In the genomic region with DNA sequence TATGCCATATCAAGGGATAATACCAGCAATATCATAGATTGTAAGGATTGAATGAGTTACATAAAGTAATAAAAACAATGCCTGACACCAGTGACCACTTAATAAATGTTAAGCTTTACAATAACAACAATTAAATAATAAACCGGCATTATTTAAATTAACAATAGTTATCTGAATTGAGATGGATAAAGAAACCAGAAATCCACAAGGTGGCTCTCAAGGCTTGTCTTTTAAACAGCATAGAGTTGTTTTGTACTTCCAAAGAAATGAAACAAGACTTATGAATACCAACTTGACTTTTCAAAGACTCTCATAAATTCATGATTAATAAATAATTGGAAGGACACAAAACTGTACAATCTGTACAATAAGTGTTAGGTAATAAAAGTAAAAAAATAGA, we compare ENCODE assay signal across 2 cellular contexts.
TF ChIP-seq lines count a peak whose summit lies in the region.

No MANE protein-coding gene starts in this region.

TF ChIP-seq in liver, 16 proteins besides CTCF, POLR2A, EP300 and RAD21 (continued from another document):
- TF ChIP-seq, protein P1, sequence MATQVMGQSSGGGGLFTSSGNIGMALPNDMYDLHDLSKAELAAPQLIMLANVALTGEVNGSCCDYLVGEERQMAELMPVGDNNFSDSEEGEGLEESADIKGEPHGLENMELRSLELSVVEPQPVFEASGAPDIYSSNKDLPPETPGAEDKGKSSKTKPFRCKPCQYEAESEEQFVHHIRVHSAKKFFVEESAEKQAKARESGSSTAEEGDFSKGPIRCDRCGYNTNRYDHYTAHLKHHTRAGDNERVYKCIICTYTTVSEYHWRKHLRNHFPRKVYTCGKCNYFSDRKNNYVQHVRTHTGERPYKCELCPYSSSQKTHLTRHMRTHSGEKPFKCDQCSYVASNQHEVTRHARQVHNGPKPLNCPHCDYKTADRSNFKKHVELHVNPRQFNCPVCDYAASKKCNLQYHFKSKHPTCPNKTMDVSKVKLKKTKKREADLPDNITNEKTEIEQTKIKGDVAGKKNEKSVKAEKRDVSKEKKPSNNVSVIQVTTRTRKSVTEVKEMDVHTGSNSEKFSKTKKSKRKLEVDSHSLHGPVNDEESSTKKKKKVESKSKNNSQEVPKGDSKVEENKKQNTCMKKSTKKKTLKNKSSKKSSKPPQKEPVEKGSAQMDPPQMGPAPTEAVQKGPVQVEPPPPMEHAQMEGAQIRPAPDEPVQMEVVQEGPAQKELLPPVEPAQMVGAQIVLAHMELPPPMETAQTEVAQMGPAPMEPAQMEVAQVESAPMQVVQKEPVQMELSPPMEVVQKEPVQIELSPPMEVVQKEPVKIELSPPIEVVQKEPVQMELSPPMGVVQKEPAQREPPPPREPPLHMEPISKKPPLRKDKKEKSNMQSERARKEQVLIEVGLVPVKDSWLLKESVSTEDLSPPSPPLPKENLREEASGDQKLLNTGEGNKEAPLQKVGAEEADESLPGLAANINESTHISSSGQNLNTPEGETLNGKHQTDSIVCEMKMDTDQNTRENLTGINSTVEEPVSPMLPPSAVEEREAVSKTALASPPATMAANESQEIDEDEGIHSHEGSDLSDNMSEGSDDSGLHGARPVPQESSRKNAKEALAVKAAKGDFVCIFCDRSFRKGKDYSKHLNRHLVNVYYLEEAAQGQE (IDR thresholded peaks at IDR 0.05): no peak
- TF ChIP-seq HNF4A (conservative IDR thresholded peaks at IDR 0.05) (no peak), NR2F2 (IDR thresholded peaks at IDR 0.05) (no peak), YY1 (IDR thresholded peaks at IDR 0.05) (no peak), EGR1 (IDR thresholded peaks at IDR 0.05; ENCODE audit: low read depth in 2 of 2) (no peak), JUND (IDR thresholded peaks at IDR 0.05) (no peak), TAF1 (conservative IDR thresholded peaks at IDR 0.05) (no peak), SP1 (IDR thresholded peaks at IDR 0.05) (no peak), HNF4G (IDR thresholded peaks at IDR 0.05) (no peak), FOXA1 (IDR thresholded peaks at IDR 0.05) (no peak)
- TF ChIP-seq, protein P2, sequence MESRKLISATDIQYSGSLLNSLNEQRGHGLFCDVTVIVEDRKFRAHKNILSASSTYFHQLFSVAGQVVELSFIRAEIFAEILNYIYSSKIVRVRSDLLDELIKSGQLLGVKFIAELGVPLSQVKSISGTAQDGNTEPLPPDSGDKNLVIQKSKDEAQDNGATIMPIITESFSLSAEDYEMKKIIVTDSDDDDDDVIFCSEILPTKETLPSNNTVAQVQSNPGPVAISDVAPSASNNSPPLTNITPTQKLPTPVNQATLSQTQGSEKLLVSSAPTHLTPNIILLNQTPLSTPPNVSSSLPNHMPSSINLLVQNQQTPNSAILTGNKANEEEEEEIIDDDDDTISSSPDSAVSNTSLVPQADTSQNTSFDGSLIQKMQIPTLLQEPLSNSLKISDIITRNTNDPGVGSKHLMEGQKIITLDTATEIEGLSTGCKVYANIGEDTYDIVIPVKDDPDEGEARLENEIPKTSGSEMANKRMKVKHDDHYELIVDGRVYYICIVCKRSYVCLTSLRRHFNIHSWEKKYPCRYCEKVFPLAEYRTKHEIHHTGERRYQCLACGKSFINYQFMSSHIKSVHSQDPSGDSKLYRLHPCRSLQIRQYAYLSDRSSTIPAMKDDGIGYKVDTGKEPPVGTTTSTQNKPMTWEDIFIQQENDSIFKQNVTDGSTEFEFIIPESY (IDR thresholded peaks at IDR 0.05): no peak
- TF ChIP-seq, protein P3, sequence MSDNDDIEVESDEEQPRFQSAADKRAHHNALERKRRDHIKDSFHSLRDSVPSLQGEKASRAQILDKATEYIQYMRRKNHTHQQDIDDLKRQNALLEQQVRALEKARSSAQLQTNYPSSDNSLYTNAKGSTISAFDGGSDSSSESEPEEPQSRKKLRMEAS (IDR thresholded peaks at IDR 0.05): no peak
- TF ChIP-seq, protein P4, sequence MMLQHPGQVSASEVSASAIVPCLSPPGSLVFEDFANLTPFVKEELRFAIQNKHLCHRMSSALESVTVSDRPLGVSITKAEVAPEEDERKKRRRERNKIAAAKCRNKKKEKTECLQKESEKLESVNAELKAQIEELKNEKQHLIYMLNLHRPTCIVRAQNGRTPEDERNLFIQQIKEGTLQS (IDR thresholded peaks at IDR 0.05): no peak

TF ChIP-seq in HepG2, 621 proteins besides CTCF, POLR2A, EP300 and RAD21 (continued from another document):
- TF ChIP-seq, protein P5, sequence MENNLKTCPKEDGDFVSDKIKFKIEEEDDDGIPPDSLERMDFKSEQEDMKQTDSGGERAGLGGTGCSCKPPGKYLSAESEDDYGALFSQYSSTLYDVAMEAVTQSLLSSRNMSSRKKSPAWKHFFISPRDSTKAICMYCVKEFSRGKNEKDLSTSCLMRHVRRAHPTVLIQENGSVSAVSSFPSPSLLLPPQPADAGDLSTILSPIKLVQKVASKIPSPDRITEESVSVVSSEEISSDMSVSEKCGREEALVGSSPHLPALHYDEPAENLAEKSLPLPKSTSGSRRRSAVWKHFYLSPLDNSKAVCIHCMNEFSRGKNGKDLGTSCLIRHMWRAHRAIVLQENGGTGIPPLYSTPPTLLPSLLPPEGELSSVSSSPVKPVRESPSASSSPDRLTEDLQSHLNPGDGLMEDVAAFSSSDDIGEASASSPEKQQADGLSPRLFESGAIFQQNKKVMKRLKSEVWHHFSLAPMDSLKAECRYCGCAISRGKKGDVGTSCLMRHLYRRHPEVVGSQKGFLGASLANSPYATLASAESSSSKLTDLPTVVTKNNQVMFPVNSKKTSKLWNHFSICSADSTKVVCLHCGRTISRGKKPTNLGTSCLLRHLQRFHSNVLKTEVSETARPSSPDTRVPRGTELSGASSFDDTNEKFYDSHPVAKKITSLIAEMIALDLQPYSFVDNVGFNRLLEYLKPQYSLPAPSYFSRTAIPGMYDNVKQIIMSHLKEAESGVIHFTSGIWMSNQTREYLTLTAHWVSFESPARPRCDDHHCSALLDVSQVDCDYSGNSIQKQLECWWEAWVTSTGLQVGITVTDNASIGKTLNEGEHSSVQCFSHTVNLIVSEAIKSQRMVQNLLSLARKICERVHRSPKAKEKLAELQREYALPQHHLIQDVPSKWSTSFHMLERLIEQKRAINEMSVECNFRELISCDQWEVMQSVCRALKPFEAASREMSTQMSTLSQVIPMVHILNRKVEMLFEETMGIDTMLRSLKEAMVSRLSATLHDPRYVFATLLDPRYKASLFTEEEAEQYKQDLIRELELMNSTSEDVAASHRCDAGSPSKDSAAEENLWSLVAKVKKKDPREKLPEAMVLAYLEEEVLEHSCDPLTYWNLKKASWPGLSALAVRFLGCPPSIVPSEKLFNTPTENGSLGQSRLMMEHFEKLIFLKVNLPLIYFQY (CRISPR knock-in tag; IDR thresholded peaks at IDR 0.05; ENCODE audit: borderline replicate concordance): no peak
- no peak for TF ChIP-seq ESRRA (CRISPR knock-in tag; IDR thresholded peaks at IDR 0.05; ENCODE audit: low read depth)
- TF ChIP-seq, protein P6, sequence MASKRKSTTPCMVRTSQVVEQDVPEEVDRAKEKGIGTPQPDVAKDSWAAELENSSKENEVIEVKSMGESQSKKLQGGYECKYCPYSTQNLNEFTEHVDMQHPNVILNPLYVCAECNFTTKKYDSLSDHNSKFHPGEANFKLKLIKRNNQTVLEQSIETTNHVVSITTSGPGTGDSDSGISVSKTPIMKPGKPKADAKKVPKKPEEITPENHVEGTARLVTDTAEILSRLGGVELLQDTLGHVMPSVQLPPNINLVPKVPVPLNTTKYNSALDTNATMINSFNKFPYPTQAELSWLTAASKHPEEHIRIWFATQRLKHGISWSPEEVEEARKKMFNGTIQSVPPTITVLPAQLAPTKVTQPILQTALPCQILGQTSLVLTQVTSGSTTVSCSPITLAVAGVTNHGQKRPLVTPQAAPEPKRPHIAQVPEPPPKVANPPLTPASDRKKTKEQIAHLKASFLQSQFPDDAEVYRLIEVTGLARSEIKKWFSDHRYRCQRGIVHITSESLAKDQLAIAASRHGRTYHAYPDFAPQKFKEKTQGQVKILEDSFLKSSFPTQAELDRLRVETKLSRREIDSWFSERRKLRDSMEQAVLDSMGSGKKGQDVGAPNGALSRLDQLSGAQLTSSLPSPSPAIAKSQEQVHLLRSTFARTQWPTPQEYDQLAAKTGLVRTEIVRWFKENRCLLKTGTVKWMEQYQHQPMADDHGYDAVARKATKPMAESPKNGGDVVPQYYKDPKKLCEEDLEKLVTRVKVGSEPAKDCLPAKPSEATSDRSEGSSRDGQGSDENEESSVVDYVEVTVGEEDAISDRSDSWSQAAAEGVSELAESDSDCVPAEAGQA (IDR thresholded peaks at IDR 0.05; ENCODE audit: low read depth): no peak
- TF ChIP-seq, protein P6 (CRISPR knock-in tag; IDR thresholded peaks at IDR 0.05; ENCODE audit: borderline replicate concordance): no peak
- no peak for TF ChIP-seq ARNT (IDR thresholded peaks at IDR 0.05)
- TF ChIP-seq GABPA (IDR thresholded peaks at IDR 0.05; ENCODE audit: low read depth, low read length): no peak
- no peak for TF ChIP-seq GABPA (CRISPR knock-in tag; IDR thresholded peaks at IDR 0.05; ENCODE audit: low read depth)
- no peak for TF ChIP-seq MAFF (IDR thresholded peaks at IDR 0.05; ENCODE audit: low read depth, low read length)
